ENCODE assay signal across 20 cellular contexts in genomic region chr14:89205137-89205740, GRCh38.
A peak's percentile ranks its signal among the peaks of the same experiment; 100 is the strongest.
DNase-seq lines count a peak whose midpoint lies in the region; ATAC-seq, FAIRE-seq and TF ChIP-seq lines count a peak whose summit lies in the region.
"Had no signal": no experiment of that assay in that cellular context is flagged by ENCODE, and none has a peak within 500 bp of the region (broad histone marks: within the 10 kb centered on the region; RNA-seq: fewer than 3 reads in every experiment).

No MANE protein-coding gene starts in this region.

- H3K56ac ChIP-seq in H1 (replicated peaks; ENCODE audit: insufficient read length, low read depth, low read length), result no peak overlapping the region

- no peak overlapping the region for H4K5ac ChIP-seq in H1 (ENCODE audit: insufficient read length, low read depth, low read length)

- H3K79me1 ChIP-seq in H1 (ENCODE audit: low read depth, low read length), result peaks cover 17% of the 10 kb centered on the region

- H3K9ac ChIP-seq in BLaER1, result no peak overlapping the region
- no peak overlapping the region for H3K9ac ChIP-seq in H1 (replicated peaks in 1 of 4; ENCODE audit: extremely low read depth in 1 of 4, low read depth in 3 of 4, low read length in 3 of 4)
- H3K9ac ChIP-seq in mammary epithelial cell (ENCODE audit: insufficient read depth, low read length), result no peak overlapping the region
- H3K9ac ChIP-seq: KMS-11 had no signal

- no peak for FAIRE-seq in H1 (lab: Jason Lieb, UNC)

- H3K14ac ChIP-seq in H1 (ENCODE audit: insufficient read length), result no peak overlapping the region

- H3K4me1 Mint-ChIP-seq in activated naive CD4-positive, alpha-beta T cell treated with anti-CD3 and anti-CD28 coated beads, Interleukin-2, amount 50 U/mL, for 24 hours, result peaks cover 79% of the 10 kb centered on the region
- peaks cover 88% of the 10 kb centered on the region for H3K4me1 Mint-ChIP-seq in GM23338

- H3K36me3 ChIP-seq in BLaER1, result peaks cover 38% of the 10 kb centered on the region
- no peaks in the 10 kb centered on the region for H3K36me3 ChIP-seq in GM23338 (ENCODE audit: insufficient read depth)
- H3K36me3 ChIP-seq in H1 (ENCODE audit: control insufficient read depth in 2 of 4, insufficient read depth in 4 of 4, low read length in 3 of 4), result peaks cover 0 to 3% (median 0%) of the 10 kb centered on the region in 4 experiments; a peak in 1 of 8 replicates
- H3K36me3 ChIP-seq in mammary epithelial cell (ENCODE audit: insufficient read depth, low read length), result no peaks in the 10 kb centered on the region

- no TSS peak for BruUV-seq in mammary epithelial cell (replicated peaks; lab: Mats Ljungman, UMichigan)

- H2BK20ac ChIP-seq in H1 (ENCODE audit: low read length), result no peak overlapping the region

- no peaks in the 10 kb centered on the region for H3K9me2 ChIP-seq in GM23338 (ENCODE audit: insufficient read depth)

- H3K27me3 ChIP-seq in BLaER1 (no peaks in the 10 kb centered on the region), GM23338 (ENCODE audit: insufficient read depth) (no peaks in the 10 kb centered on the region), H1 (replicated peaks in 1 of 4; ENCODE audit: control insufficient read depth in 3 of 4, extremely low read depth in 1 of 4, insufficient read depth in 3 of 4, low read length in 3 of 4) (no peaks in the 10 kb centered on the region), mammary epithelial cell (ENCODE audit: insufficient read depth, low read length) (no peaks in the 10 kb centered on the region)

- in situ Hi-C loops in mammary epithelial cell (cut with MboI; ENCODE audit: low sequenced_read_pairs in 2 of 2), result no loop called here

- peaks cover 16% of the 10 kb centered on the region for H3K36me3 Mint-ChIP-seq in activated naive CD4-positive, alpha-beta T cell treated with anti-CD3 and anti-CD28 coated beads, Interleukin-2, amount 50 U/mL, for 24 hours
- peaks cover 10% of the 10 kb centered on the region; the same call in 2 of the 3 replicates for H3K36me3 Mint-ChIP-seq in GM23338 (ENCODE audit: low read depth)

- no peak for ATAC-seq in GM23338

- no peak overlapping the region for H2BK12ac ChIP-seq in H1 (ENCODE audit: low read depth, low read length)

- 0 out of 2 replicates have a peak overlapping the region, but pooled peaks have one; percentile 9 for H4K8ac ChIP-seq in H1 (ENCODE audit: extremely low read depth, insufficient read depth, low read length)

- POLR2A ChIA-PET in H1 (lab: Charles Lee; ENCODE audit: partially characterized antibody), result interaction anchor here (1.1 kb wide), 1 partner anchor 23 kb away, joined by 3 read pairs; no protein-coding TSS in a partner anchor

- H3K4me2 ChIP-seq in BLaER1 (peak overlapping the region; percentile 92), GM23338 (no peak overlapping the region), H1 (ENCODE audit: insufficient read depth in 1 of 2, low read depth in 2 of 2, low read length in 2 of 2) (no peak overlapping the region), mammary epithelial cell (ENCODE audit: insufficient read depth, low read depth, low read length) (no peak overlapping the region)
- H3K4me2 ChIP-seq: KMS-11 had no signal

- no peaks in the 10 kb centered on the region for H3F3A ChIP-seq in GM23338 (replicated peaks; ENCODE audit: low read depth)

- no peaks in the 10 kb centered on the region for H3K27me3 Mint-ChIP-seq in activated naive CD4-positive, alpha-beta T cell treated with anti-CD3 and anti-CD28 coated beads, Interleukin-2, amount 50 U/mL, for 24 hours
- peaks cover 6% of the 10 kb centered on the region for H3K27me3 Mint-ChIP-seq in GM23338 (ENCODE audit: insufficient read depth, low read depth, poor library complexity)

- CTCF ChIA-PET in H1 (lab: Charles Lee; ENCODE audit: partially characterized antibody) (no interaction called here), mammary epithelial cell (lab: Charles Lee; ENCODE audit: low non-redundant PET) (no interaction called here)

- H3K18ac ChIP-seq in H1 (ENCODE audit: extremely low read depth, low read length), result no peak overlapping the region

- intact Hi-C loops in mammary epithelial cell (cut with micrococcal nuclease), result no loop called here

- H3K27ac Mint-ChIP-seq in activated naive CD4-positive, alpha-beta T cell treated with anti-CD3 and anti-CD28 coated beads, Interleukin-2, amount 50 U/mL, for 24 hours, result peak overlapping the region; percentile 12
- 0 out of 2 replicates have a peak overlapping the region, but pooled peaks have one; percentile 27 for H3K27ac Mint-ChIP-seq in GM23338

- no peak overlapping the region for H3K4ac ChIP-seq in H1 (replicated peaks; ENCODE audit: insufficient read length, low read depth, low read length)

- TF ChIP-seq EP300 in H1 (IDR thresholded peaks at IDR 0.05; ENCODE audit: borderline replicate concordance in 1 of 2, low read depth in 2 of 2, low read length in 2 of 2), result no peak

- H3K79me2 ChIP-seq in GM23338 (replicated peaks; ENCODE audit: insufficient read depth) (peaks cover 93% of the 10 kb centered on the region), H1 (ENCODE audit: control insufficient read depth in 1 of 2, insufficient read depth in 2 of 2, low read length in 2 of 2) (peaks cover 0 to 65% of the 10 kb centered on the region in 2 experiments; a peak in 2 of 4 replicates), mammary epithelial cell (ENCODE audit: insufficient read depth, low read length) (no peaks in the 10 kb centered on the region)

- no peak for TF ChIP-seq RAD21 in H1 (IDR thresholded peaks at IDR 0.05 in 1 of 2, conservative IDR thresholded peaks at IDR 0.05 in 1 of 2; ENCODE audit: low read depth in 2 of 2, low read length in 2 of 2)

- no peak overlapping the region for H3K4me3 Mint-ChIP-seq in activated naive CD4-positive, alpha-beta T cell treated with anti-CD3 and anti-CD28 coated beads, Interleukin-2, amount 50 U/mL, for 24 hours
- H3K4me3 Mint-ChIP-seq in GM23338, result no peak overlapping the region

- H3K9me3 Mint-ChIP-seq in activated naive CD4-positive, alpha-beta T cell treated with anti-CD3 and anti-CD28 coated beads, Interleukin-2, amount 50 U/mL, for 24 hours, result no peaks in the 10 kb centered on the region
- no peaks in the 10 kb centered on the region for H3K9me3 Mint-ChIP-seq in GM23338

- H2BK5ac ChIP-seq in H1 (ENCODE audit: low read depth, low read length), result peak overlapping the region; percentile 66; the same call in 1 of the 2 replicates

- no peak overlapping the region for H2AK5ac ChIP-seq in H1 (ENCODE audit: low read depth, low read length)

- 0 out of 2 replicates have a peak overlapping the region, but pooled peaks have one; percentile 57 for H3K4me3 ChIP-seq in BLaER1
- H3K4me3 ChIP-seq in GM23338, result no peak overlapping the region
- H3K4me3 ChIP-seq in H1 (ENCODE audit: extremely low read depth in 1 of 4, insufficient read depth in 2 of 4, low read depth in 3 of 4, low read length in 4 of 4), result no peak overlapping the region
- H3K4me3 ChIP-seq in mammary epithelial cell (replicated peaks in 1 of 3; ENCODE audit: insufficient read depth in 1 of 3, low read depth in 2 of 3, low read length in 3 of 3), result no peak overlapping the region

- dilution Hi-C loops in mammary epithelial cell (cut with HindIII; ENCODE audit: low sequenced_read_pairs), result loop anchor here (10.0 kb wide), 1 partner anchor 60 kb away; no protein-coding TSS in a partner anchor

- H3K9me3 ChIP-seq in BLaER1 (peaks cover 2% of the 10 kb centered on the region), H1 (ENCODE audit: insufficient read depth in 2 of 2, low read depth in 1 of 2, low read length in 1 of 2) (no peaks in the 10 kb centered on the region), mammary epithelial cell (replicated peaks; ENCODE audit: insufficient read depth, low read length) (no peaks in the 10 kb centered on the region)

- H3K23ac ChIP-seq in H1 (ENCODE audit: insufficient read length), result no peak overlapping the region

- no peak overlapping the region for H2BK15ac ChIP-seq in H1 (ENCODE audit: low read length)

- peaks cover 2% of the 10 kb centered on the region; the same call in 1 of the 2 replicates for H3K23me2 ChIP-seq in H1 (ENCODE audit: low read depth, low read length)

- H2BK120ac ChIP-seq in H1 (replicated peaks; ENCODE audit: low read depth, low read length), result no peak overlapping the region

- TF ChIP-seq CTCF in GM23338 (conservative IDR thresholded peaks at IDR 0.05; ENCODE audit: low read depth in 2 of 2) (no peak), H1 (IDR thresholded peaks at IDR 0.05; ENCODE audit: control extremely low read depth in 1 of 3, insufficient read depth in 1 of 3, low read depth in 1 of 3, low read length in 3 of 3) (no peak), mammary epithelial cell (conservative IDR thresholded peaks at IDR 0.05 in 1 of 2, IDR thresholded peaks at IDR 0.05 in 1 of 2; ENCODE audit: extremely low read depth in 1 of 2, insufficient read depth in 1 of 2, low read depth in 1 of 2, low read length in 2 of 2) (no peak)

- peak overlapping the region; percentile 51 for H3K27ac ChIP-seq in BLaER1
- no peak overlapping the region for H3K27ac ChIP-seq in GM23338 (ENCODE audit: low read depth)
- peak overlapping the region; percentile 21; the same call in 1 of the 2 replicates for H3K27ac ChIP-seq in H1 (ENCODE audit: low read depth, low read length)
- H3K27ac ChIP-seq in mammary epithelial cell (ENCODE audit: insufficient read depth, low read depth, low read length), result no peak overlapping the region
- H3K27ac ChIP-seq: HL-60, KMS-11 had no signal

- DNase-seq in activated naive CD4-positive, alpha-beta T cell (lab: John Stamatoyannopoulos, UW), result no peak
- DNase-seq in GM23338 (ENCODE audit: low spot score), result no peak
- DNase-seq in H1 (ENCODE audit: low read depth in 1 of 2, low spot score in 2 of 2), result no peak
- DNase-seq in medulla oblongata (ENCODE audit: extremely low spot score), result no peak
- DNase-seq in mammary epithelial cell, result no peak
- no peak for DNase-seq in activated CD4-positive, alpha-beta T cell treated with anti-CD3 and anti-CD28 coated beads, Interleukin-2, amount 50 U/mL, for 1 hour
- DNase-seq: 8988T, AML-193, H7, IMR-90, NCI-H1105, NCI-H2081, NCI-H2171, NCI-H345, NCI-H524 treated with DMSO at 0.1 percent for 48 hours, SHP77 had no signal

- peaks cover 42% of the 10 kb centered on the region for H4K20me1 ChIP-seq in BLaER1
- peaks cover 54% of the 10 kb centered on the region for H4K20me1 ChIP-seq in GM23338 (replicated peaks; ENCODE audit: insufficient read depth)
- peaks cover 13 to 21% of the 10 kb centered on the region in 2 experiments for H4K20me1 ChIP-seq in H1 (replicated peaks in 1 of 2; ENCODE audit: control insufficient read depth in 1 of 2, insufficient read depth in 2 of 2, low read length in 2 of 2)
- no peaks in the 10 kb centered on the region for H4K20me1 ChIP-seq in mammary epithelial cell (ENCODE audit: insufficient read depth, low read length)

- H2AFZ ChIP-seq in GM23338 (no peak overlapping the region), H1 (ENCODE audit: low read length) (no peak overlapping the region), mammary epithelial cell (ENCODE audit: low read depth, low read length) (no peak overlapping the region)

- 93% methylated on average over 18 of the region's 18 CpGs; no CpG with 5 or more reads in 1 of the 2 experiments for WGBS in H1 (ENCODE audit: extremely low coverage in 1 of 2, insufficient coverage in 1 of 2, insufficient read length in 1 of 2, insufficient replicate concordance in 2 of 2, low coverage in 1 of 2, low lambda C conversion rate in 2 of 2, missing lambda C conversion rate in 1 of 2), 2 experiments
- WGBS in mammary epithelial cell (ENCODE audit: low coverage, missing lambda C conversion rate), result 98% methylated on average over 16 of the region's 18 CpGs

- no peak overlapping the region for H4K91ac ChIP-seq in H1 (replicated peaks; ENCODE audit: insufficient read length, low read length)

- TF ChIP-seq POLR2A in H1 (IDR thresholded peaks at IDR 0.05; ENCODE audit: control extremely low read depth in 1 of 2, low read depth in 2 of 2, low read length in 2 of 2), result no peak

- H3K4me1 ChIP-seq in BLaER1 (peaks cover 87% of the 10 kb centered on the region), GM23338 (ENCODE audit: insufficient read depth) (peaks cover 52% of the 10 kb centered on the region), H1 (replicated peaks in 1 of 4; ENCODE audit: control insufficient read depth in 3 of 4, insufficient read depth in 4 of 4, low read length in 3 of 4) (peaks cover 12 to 21% (median 18%) of the 10 kb centered on the region in 4 experiments), mammary epithelial cell (ENCODE audit: insufficient read depth, low read length) (no peaks in the 10 kb centered on the region)

Comparison
In these comparisons a context has a peak if more than half of its experiments do, and no peak if none do; other contexts are left out.
1. H3K27ac ChIP-seq: peak in BLaER1 (single experiment) and H1 (single experiment); none in GM23338 (single experiment) and mammary epithelial cell (single experiment).